Comparison of ENCODE assay signal across 8 cellular contexts in genomic region chr9:101458955-101459631, GRCh38. TPM values are rescaled to one million over a fixed set of nuclear protein-coding genes. Genes with fewer than 3 reads are reported as not detected.
DNase-seq lines count a peak whose midpoint lies in the region; ATAC-seq and TF ChIP-seq lines count a peak whose summit lies in the region.

No MANE protein-coding gene starts in this region.

- H3K27ac ChIP-seq in heart left ventricle, result no peak overlapping the region

- H3K9me3 ChIP-seq in heart left ventricle, result no peaks in the 10 kb centered on the region

- no peaks in the 10 kb centered on the region for H3K36me3 ChIP-seq in heart left ventricle

- H3K36me3 Mint-ChIP-seq in activated T-helper 17 cell treated with anti-CD3 and anti-CD28 coated beads, Interleukin-2, amount 50 U/mL, for 72 hours (ENCODE audit: low read depth), result no peaks in the 10 kb centered on the region

- intact Hi-C loops in heart left ventricle (cut with DNase I), result loop anchor here (1.0 to 2.0 kb wide), 3 partner anchors 68 to 72 kb away; no protein-coding TSS in a partner anchor

- H3K4me3 Mint-ChIP-seq in activated T-helper 17 cell treated with anti-CD3 and anti-CD28 coated beads, Interleukin-2, amount 50 U/mL, for 72 hours, result no peak overlapping the region

- WGBS in heart left ventricle, 4 donors, result 38 to 46% (median 41%) methylated on average over 9 of the region's 9 CpGs

- no peak overlapping the region for H3K4me3 ChIP-seq in heart left ventricle

- no peaks in the 10 kb centered on the region for H3K4me1 Mint-ChIP-seq in activated T-helper 17 cell treated with anti-CD3 and anti-CD28 coated beads, Interleukin-2, amount 50 U/mL, for 72 hours

- ATAC-seq in GM19467 (IDR thresholded peaks at IDR 0.05; ENCODE audit: unreplicated experiment), result peak; percentile 91
- peak; percentile 62 for ATAC-seq in HG03457 (IDR thresholded peaks at IDR 0.05; ENCODE audit: unreplicated experiment)
- peak; percentile 84 for ATAC-seq in activated T-helper 17 cell treated with anti-CD3 and anti-CD28 coated beads, Interleukin-2, amount 50 U/mL, for 72 hours (replicated peaks)
- ATAC-seq in heart left ventricle, result peak; percentile 47 to 85 (median 84)
- ATAC-seq in HG02763 (IDR thresholded peaks at IDR 0.05; ENCODE audit: unreplicated experiment), result no peak

- no peaks in the 10 kb centered on the region for H3K27me3 ChIP-seq in heart left ventricle

- H3K27me3 Mint-ChIP-seq in activated T-helper 17 cell treated with anti-CD3 and anti-CD28 coated beads, Interleukin-2, amount 50 U/mL, for 72 hours, result peaks cover 15% of the 10 kb centered on the region

- H3K9me3 Mint-ChIP-seq in activated T-helper 17 cell treated with anti-CD3 and anti-CD28 coated beads, Interleukin-2, amount 50 U/mL, for 72 hours, result no peaks in the 10 kb centered on the region

- peaks cover 0 to 2% (median 0%) of the 10 kb centered on the region in 12 donors for H3K4me1 ChIP-seq in heart left ventricle

- TF ChIP-seq CTCF in heart left ventricle (IDR thresholded peaks at IDR 0.05), result peak; percentile 53 to 79 (median 70)

- no peak for TF ChIP-seq POLR2A in heart left ventricle (IDR thresholded peaks at IDR 0.05)

- no peak overlapping the region for H3K27ac Mint-ChIP-seq in activated T-helper 17 cell treated with anti-CD3 and anti-CD28 coated beads, Interleukin-2, amount 50 U/mL, for 72 hours

- peak; percentile 84 for DNase-seq in EL
- DNase-seq in NCI-H446 (lab: John Stamatoyannopoulos, UW), result peak; percentile 29 to 68
- no peak for DNase-seq in heart left ventricle
- peak; percentile 81 for DNase-seq in renal cortical epithelial cell (ENCODE audit: low read depth)

RNA-seq across cellular contexts. Expression of gene ALDOB, which starts 23.5 kb away (rescaled TPM):
- total RNA-seq in activated T-helper 17 cell treated with anti-CD3 and anti-CD28 coated beads, Interleukin-2, amount 50 U/mL, for 72 hours, result not detected
- 1 to 10 TPM in 1 of 9 donors, under 1 TPM in 5, not detected in 3; 0.36 to 1.8 (median 0.52) TPM for total RNA-seq in heart left ventricle
- polyA plus RNA-seq in heart left ventricle, result under 1 TPM; 0.15 to 0.42 TPM
- not detected in 2 replicates for total RNA-seq in renal cortical epithelial cell

Comparison
In these comparisons a context has a peak if more than half of its experiments do, and no peak if none do; other contexts are left out.
1. DNase-seq: peak in EL (single experiment), NCI-H446 (2 of 2) and renal cortical epithelial cell (single experiment); none in heart left ventricle (0 of 5).